In the genomic region with DNA sequence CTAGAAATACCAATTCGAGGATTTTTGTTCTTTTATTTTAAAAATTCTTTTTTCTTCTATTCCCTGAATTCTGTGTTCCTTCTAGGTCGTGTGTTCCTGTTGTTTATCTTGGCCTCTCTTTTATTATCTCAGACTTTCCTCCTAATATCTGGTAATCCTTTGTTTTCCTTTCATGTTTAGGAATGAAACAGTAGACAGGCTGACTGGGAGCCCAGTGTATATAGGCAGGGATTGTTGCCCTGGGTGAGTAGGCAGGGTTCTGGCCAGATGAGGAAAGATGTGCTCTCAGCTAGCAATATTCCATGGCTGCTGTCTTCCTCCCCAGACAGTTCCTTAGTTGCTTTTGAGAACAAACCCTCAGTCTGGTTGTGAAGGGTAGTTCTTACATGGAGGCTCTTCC, we compare ENCODE assay signal across 1 cellular context.
TF ChIP-seq lines count a peak whose summit lies in the region.

No MANE protein-coding gene starts in this region.

TF ChIP-seq in H1, 55 proteins besides CTCF, POLR2A, EP300 and RAD21:
- TF ChIP-seq, protein P1, sequence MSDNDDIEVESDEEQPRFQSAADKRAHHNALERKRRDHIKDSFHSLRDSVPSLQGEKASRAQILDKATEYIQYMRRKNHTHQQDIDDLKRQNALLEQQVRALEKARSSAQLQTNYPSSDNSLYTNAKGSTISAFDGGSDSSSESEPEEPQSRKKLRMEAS (IDR thresholded peaks at IDR 0.05): no peak
- TF ChIP-seq TEAD4 (IDR thresholded peaks at IDR 0.05; ENCODE audit: low read depth, low read length): no peak
- TF ChIP-seq MAFK (IDR thresholded peaks at IDR 0.05; ENCODE audit: low read depth, low read length): no peak
TF ChIP-seq in H1: peak in this region for 0.
